ENCODE assay signal across 8 cellular contexts in genomic region chr2:62505649-62506420, GRCh38. TPM values are rescaled to one million over a fixed set of nuclear protein-coding genes. Genes with fewer than 3 reads are reported as not detected.
DNase-seq lines count a peak whose midpoint lies in the region; ATAC-seq lines count a peak whose summit lies in the region.

TSS of gene TMEM17 (minus strand) at chr2:62506195. CDS start at chr2:62506129, 66 bp downstream.

- H3K4me3 ChIP-seq in naive thymus-derived CD4-positive, alpha-beta T cell (ENCODE audit: low read length) = peak within 1 kb of the TSS; percentile 44
- peak within 1 kb of the TSS; percentile 63 for H3K4me3 ChIP-seq in thymus (ENCODE audit: low read length)

- H3K4me1 ChIP-seq in naive thymus-derived CD4-positive, alpha-beta T cell (ENCODE audit: control insufficient read depth in 2 of 2, insufficient read depth in 2 of 2, low read length in 2 of 2) = no peaks in the 10 kb centered on the region
- H3K4me1 ChIP-seq in thymus (ENCODE audit: control insufficient read depth, insufficient read depth, low read length) = peaks cover 4% of the 10 kb centered on the region

- H3K27ac Mint-ChIP-seq in naive thymus-derived CD4-positive, alpha-beta T cell = no peak within 1 kb of the TSS

- no peaks in the 10 kb centered on the region for H3K27me3 ChIP-seq in naive thymus-derived CD4-positive, alpha-beta T cell (ENCODE audit: control insufficient read depth in 2 of 2, insufficient read depth in 2 of 2, low read length in 2 of 2)
- no peaks in the 10 kb centered on the region for H3K27me3 ChIP-seq in thymus (ENCODE audit: control insufficient read depth, insufficient read depth)

- CTCF ChIA-PET in naive thymus-derived CD4-positive, alpha-beta T cell (lab: Charles Lee) = interaction anchor here (0.6 kb wide), 1 partner anchor 500 kb away, joined by 3 read pairs; no protein-coding TSS in a partner anchor

- intact Hi-C loops in naive thymus-derived CD4-positive, alpha-beta T cell (cut with micrococcal nuclease) = loop anchor here in 1 of 2 donors (1.0 kb wide), 1 partner anchor 199 kb away; the partner anchor contains the start of gene EHBP1

- DNase-seq in DMS153 (lab: John Stamatoyannopoulos, UW) (peak; percentile 74), NCI-H748 (lab: John Stamatoyannopoulos, UW; ENCODE audit: unreplicated experiment) (peak; percentile 88), fibroblast of the conjunctiva (ENCODE audit: low read depth) (peak; percentile 88)
- DNase-seq in activated T-cell treated with anti-CD3 and anti-CD28 coated beads, Interleukin-2, amount 50 U/mL, for 48 hours = peak; percentile 66 to 73
- peak in 3 of 9 donors; percentile 1 to 47 (median 17) for DNase-seq in naive thymus-derived CD4-positive, alpha-beta T cell

- H3K36me3 Mint-ChIP-seq in naive thymus-derived CD4-positive, alpha-beta T cell = no peaks in the 10 kb centered on the region

- peak within 1 kb of the TSS; percentile 61 to 83 (median 74) for H3K4me3 Mint-ChIP-seq in naive thymus-derived CD4-positive, alpha-beta T cell

- H3K9me3 ChIP-seq in naive thymus-derived CD4-positive, alpha-beta T cell (ENCODE audit: control insufficient read depth in 2 of 3, low read length in 3 of 3) = no peaks in the 10 kb centered on the region
- H3K9me3 ChIP-seq in thymus (ENCODE audit: control insufficient read depth) = no peaks in the 10 kb centered on the region

- peak; percentile 88 for ATAC-seq in GM19467 (IDR thresholded peaks at IDR 0.05; ENCODE audit: unreplicated experiment)
- peak; percentile 59 for ATAC-seq in HG03565 (IDR thresholded peaks at IDR 0.05; ENCODE audit: unreplicated experiment)
- peak; percentile 77 for ATAC-seq in naive thymus-derived CD4-positive, alpha-beta T cell

- peaks cover 23 to 40% (median 29%) of the 10 kb centered on the region in 5 donors for H3K27me3 Mint-ChIP-seq in naive thymus-derived CD4-positive, alpha-beta T cell

- no peak within 1 kb of the TSS for H3K27ac ChIP-seq in naive thymus-derived CD4-positive, alpha-beta T cell (ENCODE audit: low read depth, low read length)
- H3K27ac ChIP-seq in thymus (ENCODE audit: low read depth) = peak within 1 kb of the TSS; percentile 36

- H3K4me1 Mint-ChIP-seq in naive thymus-derived CD4-positive, alpha-beta T cell = peaks cover 6 to 12% (median 10%) of the 10 kb centered on the region in 7 donors

- WGBS in thymus = 1% methylated on average over 76 of the region's 76 CpGs

- no peaks in the 10 kb centered on the region for H3K9me3 Mint-ChIP-seq in naive thymus-derived CD4-positive, alpha-beta T cell

- POLR2A ChIA-PET in naive thymus-derived CD4-positive, alpha-beta T cell (lab: Charles Lee) = no interaction called here

- H3K36me3 ChIP-seq in naive thymus-derived CD4-positive, alpha-beta T cell (ENCODE audit: control insufficient read depth in 2 of 3, insufficient read depth in 3 of 3, low read length in 3 of 3) = no peaks in the 10 kb centered on the region
- no peaks in the 10 kb centered on the region for H3K36me3 ChIP-seq in thymus (ENCODE audit: control insufficient read depth, insufficient read depth)

RNA-seq across cellular contexts. Expression of gene TMEM17, which starts in this region (rescaled TPM):
- total RNA-seq in naive thymus-derived CD4-positive, alpha-beta T cell = under 1 TPM in 1 of 5 experiments, not detected in 4; 0.15 TPM
- polyA plus RNA-seq in naive thymus-derived CD4-positive, alpha-beta T cell = under 1 TPM in 1 of 2 donors, not detected in 1; 0.15 TPM
- polyA plus RNA-seq in thymus = 1.9 TPM

Comparison
In these comparisons a context has a peak if more than half of its experiments do, and no peak if none do; other contexts are left out.
1. Peak in ATAC-seq and H3K4me3 ChIP-seq in naive thymus-derived CD4-positive, alpha-beta T cell; RNA of the gene not detected or under 1 TPM.